ENCODE assay signal across 11 cellular contexts in genomic region chr17:76076100-76076764, GRCh38. TPM values are rescaled to one million over a fixed set of nuclear protein-coding genes. Genes with fewer than 3 reads are reported as not detected.
A peak's percentile ranks its signal among the peaks of the same experiment; 100 is the strongest.
DNase-seq lines count a peak whose midpoint lies in the region; ATAC-seq and TF ChIP-seq lines count a peak whose summit lies in the region.
"Had no signal": no experiment of that assay in that cellular context is flagged by ENCODE, and none has a peak within 500 bp of the region (broad histone marks: within the 10 kb centered on the region; RNA-seq: fewer than 3 reads in every experiment).

No MANE protein-coding gene starts in this region.

- no peaks in the 10 kb centered on the region for H3K9me3 ChIP-seq in H9 (ENCODE audit: control insufficient read depth, low read depth, low read length)
- no peaks in the 10 kb centered on the region for H3K9me3 ChIP-seq in neural progenitor cell (ENCODE audit: low read depth)
- H3K9me3 ChIP-seq in HAP-1, result no peaks in the 10 kb centered on the region
- H3K9me3 ChIP-seq: neutrophil had no signal

- no peak for ATAC-seq in central memory CD8-positive, alpha-beta T cell (replicated peaks; ENCODE audit: extremely low read depth, poor library complexity, severe bottlenecking)
- ATAC-seq in GM19455 (IDR thresholded peaks at IDR 0.05; ENCODE audit: unreplicated experiment), result no peak

- no peak overlapping the region for H2BK120ac ChIP-seq in H9 (ENCODE audit: low read depth, low read length, poor library complexity, severe bottlenecking)

- H3K4me3 ChIP-seq in neural progenitor cell (peak overlapping the region; percentile 52), HAP-1 (no peak overlapping the region)

- peaks cover 58% of the 10 kb centered on the region for H3K27me3 ChIP-seq in H9 (ENCODE audit: insufficient read depth, low read length)
- peaks cover 80% of the 10 kb centered on the region for H3K27me3 ChIP-seq in neural progenitor cell
- H3K27me3 ChIP-seq in HAP-1 (ENCODE audit: low read depth), result peaks cover 20% of the 10 kb centered on the region

- H2BK5ac ChIP-seq in H9 (ENCODE audit: insufficient read length, low read length), result no peak overlapping the region

- no peak overlapping the region for H2BK12ac ChIP-seq in H9 (ENCODE audit: insufficient read length, low read depth, low read length)

- H2BK15ac ChIP-seq in H9 (ENCODE audit: low read depth, low read length), result no peak overlapping the region

- in situ Hi-C loops in HAP-1 (cut with MboI; ENCODE audit: low sequenced_read_pairs), result no loop called here

- H3K27ac Mint-ChIP-seq in H9 (no peak overlapping the region), neural progenitor cell (no peak overlapping the region)
- peak overlapping the region; percentile 62 for H3K27ac Mint-ChIP-seq in central memory CD8-positive, alpha-beta T cell (ENCODE audit: low read depth)

- H3K4me2 ChIP-seq in H9 (ENCODE audit: insufficient read depth, insufficient read length, low read length), result peak overlapping the region; percentile 46
- H3K4me2 ChIP-seq in neural progenitor cell, result peak overlapping the region; percentile 91

- no peaks in the 10 kb centered on the region for H3K79me1 ChIP-seq in H9 (ENCODE audit: insufficient read depth, low read depth, low read length, poor library complexity, severe bottlenecking)

- no peak overlapping the region for H2AK5ac ChIP-seq in H9 (ENCODE audit: insufficient read length, low read length)

- no peak overlapping the region for H4K8ac ChIP-seq in H9 (replicated peaks; ENCODE audit: insufficient read length, low read depth, low read length)

- H3K14ac ChIP-seq in H9 (ENCODE audit: insufficient read depth, low read length), result no peak overlapping the region

- no peak overlapping the region for H2BK20ac ChIP-seq in H9 (ENCODE audit: low read depth, low read length, poor library complexity, severe bottlenecking)

- DNase-seq in COLO668 (lab: John Stamatoyannopoulos, UW; ENCODE audit: unreplicated experiment), result peak; percentile 43
- DNase-seq in H9, result peak; percentile 69
- DNase-seq in central memory CD8-positive, alpha-beta T cell (ENCODE audit: low spot score in 2 of 2), result no peak
- DNase-seq in neural progenitor cell (ENCODE audit: low spot score), result peak; percentile 39
- no peak for DNase-seq in NCI-H446 (lab: John Stamatoyannopoulos, UW)
- no peak for DNase-seq in HAP-1 (ENCODE audit: low spot score in 2 of 2)
- DNase-seq: activated CD4-positive, CD25-positive, alpha-beta regulatory T cell treated with anti-CD3 and anti-CD28 coated beads, Interleukin-2, amount 50 U/mL, for 72 hours; hippocampal formation had no signal

- no peak overlapping the region for H3T11ph ChIP-seq in H9 (ENCODE audit: low read length)

- TF ChIP-seq CTCF in H9 (conservative IDR thresholded peaks at IDR 0.05) (no peak), neural progenitor cell (IDR thresholded peaks at IDR 0.05) (no peak)

- H3K79me2 ChIP-seq in H9 (ENCODE audit: insufficient read depth, low read length) (peaks cover 3% of the 10 kb centered on the region; the same call in 1 of the 2 replicates), neural progenitor cell (ENCODE audit: low read depth) (peaks cover 9% of the 10 kb centered on the region)

- H3K4ac ChIP-seq in H9 (ENCODE audit: low read depth, low read length), result no peak overlapping the region

- no peaks in the 10 kb centered on the region for H3K36me3 ChIP-seq in neural progenitor cell
- H3K36me3 ChIP-seq in HAP-1 (replicated peaks), result no peaks in the 10 kb centered on the region

- H3K36me3 Mint-ChIP-seq in H9 (ENCODE audit: insufficient read depth in 1 of 3, low read depth in 3 of 3) (no peaks in the 10 kb centered on the region), neural progenitor cell (no peaks in the 10 kb centered on the region)
- peaks cover 17% of the 10 kb centered on the region for H3K36me3 Mint-ChIP-seq in central memory CD8-positive, alpha-beta T cell (ENCODE audit: insufficient read depth)

- H4K5ac ChIP-seq in H9 (ENCODE audit: insufficient read length, low read depth, low read length), result no peak overlapping the region

- WGBS in H9 (ENCODE audit: extremely low coverage, insufficient read length, low lambda C conversion rate), result no CpG with 5 or more reads among the region's 47 CpGs

- H4K91ac ChIP-seq in H9 (ENCODE audit: insufficient read length, low read depth, low read length), result no peak overlapping the region

- H4K20me1 ChIP-seq in H9 (ENCODE audit: control insufficient read depth, insufficient read depth, insufficient read length), result peaks cover 3% of the 10 kb centered on the region
- H4K20me1 ChIP-seq in neural progenitor cell (ENCODE audit: low read depth), result peaks cover 51% of the 10 kb centered on the region

- H3K4me1 ChIP-seq in H9 (ENCODE audit: insufficient read depth, low read length), result peaks cover 8% of the 10 kb centered on the region; the same call in 1 of the 2 replicates
- H3K4me1 ChIP-seq in neural progenitor cell, result peaks cover 48% of the 10 kb centered on the region
- peaks cover 2% of the 10 kb centered on the region for H3K4me1 ChIP-seq in HAP-1

- H3F3A ChIP-seq in neural progenitor cell (ENCODE audit: low read depth), result peaks cover 30% of the 10 kb centered on the region

- H3K23me2 ChIP-seq in H9 (ENCODE audit: insufficient read length, low read depth, low read length, poor library complexity, severe bottlenecking), result peaks cover 34% of the 10 kb centered on the region

- H3K9ac ChIP-seq in H9 (ENCODE audit: extremely low read depth, insufficient read length, low read length), result no peak overlapping the region
- no peak overlapping the region for H3K9ac ChIP-seq in neural progenitor cell

- peaks cover 54 to 62% of the 10 kb centered on the region in 2 experiments for H3K4me1 Mint-ChIP-seq in H9
- H3K4me1 Mint-ChIP-seq in central memory CD8-positive, alpha-beta T cell, result peaks cover 39% of the 10 kb centered on the region
- H3K4me1 Mint-ChIP-seq in neural progenitor cell, result peaks cover 28% of the 10 kb centered on the region

- H3K18ac ChIP-seq in H9 (ENCODE audit: insufficient read length, low read depth, low read length), result no peak overlapping the region

- peaks cover 0 to 3% of the 10 kb centered on the region in 2 experiments; a peak in 2 of 5 replicates for H3K9me3 Mint-ChIP-seq in H9
- H3K9me3 Mint-ChIP-seq in central memory CD8-positive, alpha-beta T cell, result no peaks in the 10 kb centered on the region
- H3K9me3 Mint-ChIP-seq in neural progenitor cell, result no peaks in the 10 kb centered on the region

- no peak overlapping the region for H3K27ac ChIP-seq in H9 (ENCODE audit: insufficient read length, low read depth, low read length)
- H3K27ac ChIP-seq in neural progenitor cell, result no peak overlapping the region

- no peak overlapping the region for H3K23ac ChIP-seq in H9 (ENCODE audit: insufficient read length, low read depth, low read length)

- H2AFZ ChIP-seq in H9 (ENCODE audit: low read length) (no peak overlapping the region), neural progenitor cell (replicated peaks) (no peak overlapping the region)

- H3K4me3 Mint-ChIP-seq in H9, result peak overlapping the region; percentile 55 to 78
- H3K4me3 Mint-ChIP-seq in central memory CD8-positive, alpha-beta T cell, result peak overlapping the region; percentile 69
- H3K4me3 Mint-ChIP-seq in neural progenitor cell, result peak overlapping the region; percentile 48

- H3K27me3 Mint-ChIP-seq in H9 (ENCODE audit: low read depth), result peaks cover 75% of the 10 kb centered on the region
- H3K27me3 Mint-ChIP-seq in central memory CD8-positive, alpha-beta T cell, result peaks cover 37% of the 10 kb centered on the region
- H3K27me3 Mint-ChIP-seq in neural progenitor cell (ENCODE audit: insufficient read depth, low read depth), result peaks cover 67% of the 10 kb centered on the region

- H3K56ac ChIP-seq in H9 (ENCODE audit: insufficient read length, low read depth, low read length), result no peak overlapping the region

RNA-seq across cellular contexts. Expression of gene GALR2, which starts 1.7 kb away (rescaled TPM):
- 0.79 and 0.81 TPM in 2 replicates for total RNA-seq in H9 (2021)
- total RNA-seq in neural progenitor cell (ENCODE audit: low replicate concordance), result not detected in 2 replicates

RNA-seq across cellular contexts. Expression of gene ZACN, which starts 2.8 kb away (rescaled TPM):
- total RNA-seq in H9 (2021) (0.09 and 0.31 TPM in 2 replicates), neural progenitor cell (ENCODE audit: low replicate concordance) (not detected in 2 replicates)

RNA-seq across cellular contexts. Expression of gene SRP68, which starts 3.9 kb away (rescaled TPM):
- total RNA-seq in H9 (2021), result 85.1 and 86.1 TPM in 2 replicates
- 31.7 and 32.8 TPM in 2 replicates for total RNA-seq in neural progenitor cell (ENCODE audit: low replicate concordance)

RNA-seq across cellular contexts. Expression of gene EXOC7, which starts 27.4 kb away (rescaled TPM):
- total RNA-seq in H9 (2021) (160 and 162 TPM in 2 replicates), neural progenitor cell (ENCODE audit: low replicate concordance) (64.3 and 72.8 TPM in 2 replicates)

RNA-seq across cellular contexts. Expression of gene EVPL, which starts 49.1 kb away (rescaled TPM):
- total RNA-seq in H9 (2021) (0.48 and 0.53 TPM in 2 replicates), neural progenitor cell (ENCODE audit: low replicate concordance) (not detected in 2 replicates)
- total RNA-seq: astrocyte had no signal

Comparison
In these comparisons a context has a peak if more than half of its experiments do, and no peak if none do; other contexts are left out.
1. DNase-seq: peak in COLO668 (single experiment), H9 (single experiment) and neural progenitor cell (single experiment); none in central memory CD8-positive, alpha-beta T cell (0 of 2), NCI-H446 (0 of 2) and HAP-1 (0 of 2).
2. Peak in every context shown above with its lines, with median percentiles within 50 percentile points of each other: H3K4me3 Mint-ChIP-seq.